17 cellular contexts compared by ENCODE assay signal in the genomic region with DNA sequence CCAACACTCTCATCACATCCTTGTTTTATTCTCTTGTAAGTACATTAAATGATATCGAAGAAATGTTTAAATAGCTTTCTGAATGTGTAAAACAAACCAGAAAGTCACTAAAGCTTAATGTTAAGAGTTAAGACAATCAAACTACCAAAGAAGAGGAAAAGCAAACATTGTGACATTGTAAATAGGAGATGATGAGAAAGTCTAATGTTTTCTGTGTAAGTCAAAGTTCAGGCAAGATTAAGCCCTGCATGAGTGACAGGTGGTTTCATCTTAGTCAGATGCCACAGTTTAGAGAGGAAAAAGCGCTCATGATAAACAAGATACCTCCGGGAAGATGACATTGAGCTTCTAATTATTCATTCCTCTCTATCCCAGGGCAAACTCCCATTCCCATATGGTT. TPM values are rescaled to one million over a fixed set of nuclear protein-coding genes. Genes with fewer than 3 reads are reported as not detected.
A peak's percentile ranks its signal among the peaks of the same experiment; 100 is the strongest.
DNase-seq lines count a peak whose midpoint lies in the region; ATAC-seq, FAIRE-seq and TF ChIP-seq lines count a peak whose summit lies in the region.
"Had no signal": no experiment of that assay in that cellular context is flagged by ENCODE, and none has a peak within 500 bp of the region (broad histone marks: within the 10 kb centered on the region; RNA-seq: fewer than 3 reads in every experiment).

No MANE protein-coding gene starts in this region.

- no peak overlapping the region for H2AFZ ChIP-seq in HepG2 (ENCODE audit: low read length)
- H2AFZ ChIP-seq in osteoblast (ENCODE audit: low read length): no peak overlapping the region
- H2AFZ ChIP-seq: GM23338 had no signal

- H3K4me1 ChIP-seq in HepG2 (ENCODE audit: insufficient read depth, low read length): peaks cover 19% of the 10 kb centered on the region
- H3K4me1 ChIP-seq in osteoblast (ENCODE audit: insufficient read depth, low read length): no peaks in the 10 kb centered on the region

- CTCF ChIA-PET in HepG2 (lab: Yijun Ruan, JAX; ENCODE audit: low intra/inter-chr PET ratio, low total read pairs): no interaction called here

- H3K4me2 ChIP-seq in HepG2 (ENCODE audit: low read depth, low read length): peak overlapping the region; percentile 6
- no peak overlapping the region for H3K4me2 ChIP-seq in osteoblast (ENCODE audit: insufficient read depth, low read length)
- H3K4me2 ChIP-seq: GM23338 had no signal

- TF ChIP-seq CTCF in VCaP (conservative IDR thresholded peaks at IDR 0.05) (no peak), HepG2 (CRISPR knock-in tag; IDR thresholded peaks at IDR 0.05) (no peak), osteoblast (IDR thresholded peaks at IDR 0.05; ENCODE audit: extremely low read depth, low read depth, low read length) (no peak)

- H4K20me1 ChIP-seq in HepG2 (ENCODE audit: insufficient read depth, low read length): no peaks in the 10 kb centered on the region
- H4K20me1 ChIP-seq in osteoblast (ENCODE audit: insufficient read depth, low read length): no peaks in the 10 kb centered on the region

- H3K4me3 ChIP-seq in HepG2 (replicated peaks in 1 of 3; ENCODE audit: insufficient read depth in 1 of 3, low read depth in 2 of 3, low read length in 3 of 3) (no peak overlapping the region), osteoblast (ENCODE audit: insufficient read depth, low read length) (no peak overlapping the region)
- H3K4me3 ChIP-seq: GM23338 had no signal

- no peaks in the 10 kb centered on the region for H3K36me3 ChIP-seq in HepG2 (replicated peaks in 1 of 2; ENCODE audit: control insufficient read depth in 1 of 2, insufficient read depth in 2 of 2, low read length in 2 of 2)
- H3K36me3 ChIP-seq in osteoblast (ENCODE audit: insufficient read depth, low read length): no peaks in the 10 kb centered on the region

- no TSS peak for BruUV-seq in HepG2 (replicated peaks; lab: Mats Ljungman, UMichigan)

- H3K27me3 ChIP-seq in HepG2 (ENCODE audit: control insufficient read depth in 1 of 2, insufficient read depth in 2 of 2, low read length in 2 of 2) (peaks cover 2 to 37% of the 10 kb centered on the region in 2 experiments; a peak in 4 of 5 replicates), osteoblast (ENCODE audit: insufficient read depth, low read length) (peaks cover 2% of the 10 kb centered on the region)

- H3K27ac ChIP-seq in VCaP: peak overlapping the region; percentile 56
- H3K27ac ChIP-seq in HepG2 (ENCODE audit: extremely low read length, insufficient read depth, low read length): no peak overlapping the region
- H3K27ac ChIP-seq in osteoblast (ENCODE audit: low read depth, low read length): no peak overlapping the region

- TF ChIP-seq POLR2A in HepG2 (IDR thresholded peaks at IDR 0.05; ENCODE audit: insufficient read depth in 1 of 2, low read depth in 2 of 2, low read length in 2 of 2): no peak

- 14% methylated on average over 3 of the region's 3 CpGs for WGBS in HepG2 (ENCODE audit: low lambda C conversion rate)

- in situ Hi-C loops in HepG2 (cut with HindIII; ENCODE audit: extremely low pct_ligation_motif_present, low pct_unique_long_range_greater_than_20kb): loop anchor here (10.0 kb wide), 1 partner anchor 561 kb away; no protein-coding TSS in a partner anchor

- H3K79me2 ChIP-seq in HepG2 (ENCODE audit: insufficient read depth, low read length): no peaks in the 10 kb centered on the region
- H3K79me2 ChIP-seq in osteoblast (ENCODE audit: insufficient read depth, low read length): no peaks in the 10 kb centered on the region

- POLR2A ChIA-PET in HepG2 (lab: Yijun Ruan, JAX): no interaction called here

- no peak overlapping the region for H3K9ac ChIP-seq in HepG2 (ENCODE audit: insufficient read depth, low read depth, low read length)

- TF ChIP-seq EP300 in HepG2 (IDR thresholded peaks at IDR 0.05; ENCODE audit: low read depth in 2 of 2, low read length in 2 of 2) (peak in 1 of 2 experiments; percentile 43; a peak in 1 of 4 replicates), HepG2 (CRISPR knock-in tag; IDR thresholded peaks at IDR 0.05; ENCODE audit: borderline replicate concordance) (no peak)

- no peak for TF ChIP-seq RAD21 in HepG2 (CRISPR knock-in tag; IDR thresholded peaks at IDR 0.05)

- intact Hi-C loops in HepG2 (cut with micrococcal nuclease; ENCODE audit: unreplicated experiment) (loop anchor here (5.0 kb wide), 1 partner anchor 554 kb away; no protein-coding TSS in a partner anchor), left ventricle myocardium superior (cut with micrococcal nuclease) (loop anchor here (5.0 kb wide), 1 partner anchor 269 kb away; no protein-coding TSS in a partner anchor), head of caudate nucleus (cut with DNase I) (loop anchor here (5.0 to 10.0 kb wide), 2 partner anchors 269 to 301 kb away; no protein-coding TSS in a partner anchor)

- no peaks in the 10 kb centered on the region; the same call in 1 of the 2 replicates for H3K9me3 ChIP-seq in HepG2 (ENCODE audit: low read length)
- no peaks in the 10 kb centered on the region for H3K9me3 ChIP-seq in osteoblast (ENCODE audit: low read depth, low read length)

- ATAC-seq in HepG2 (no peak), left ventricle myocardium superior (no peak)
- ATAC-seq: GM23338, HCT116 had no signal

- FAIRE-seq in HepG2 (lab: Jason Lieb, UNC): peak; percentile 44
- FAIRE-seq: A204.1, GM12891 had no signal

- DNase-seq in HepG2 (ENCODE audit: low spot score): peak; percentile 39
- peak; percentile 27 for DNase-seq in osteoblast (ENCODE audit: insufficient read length, low spot score, missing footprints)
- DNase-seq in left ventricle myocardium superior: no peak
- DNase-seq in head of caudate nucleus: no peak
- no peak for DNase-seq in NK-92 (lab: John Stamatoyannopoulos, UW; ENCODE audit: unreplicated experiment)
- DNase-seq: C1 segment of cervical spinal cord; Calu3; CD4-positive, alpha-beta memory T cell; COR-L47; DMS79 treated with DMSO at 0.1 percent for 48 hours; GF-D8; H9 had no signal

TF ChIP-seq in HepG2, 621 proteins besides CTCF, POLR2A, EP300 and RAD21 (continues in another document):
- TF ChIP-seq PPARG (CRISPR knock-in tag; conservative IDR thresholded peaks at IDR 0.05) (peak; percentile 85), ZNF446 (CRISPR knock-in tag; IDR thresholded peaks at IDR 0.05) (no peak), ZNF644 (CRISPR knock-in tag; IDR thresholded peaks at IDR 0.05; ENCODE audit: low read depth) (no peak)
- TF ChIP-seq, protein P1, sequence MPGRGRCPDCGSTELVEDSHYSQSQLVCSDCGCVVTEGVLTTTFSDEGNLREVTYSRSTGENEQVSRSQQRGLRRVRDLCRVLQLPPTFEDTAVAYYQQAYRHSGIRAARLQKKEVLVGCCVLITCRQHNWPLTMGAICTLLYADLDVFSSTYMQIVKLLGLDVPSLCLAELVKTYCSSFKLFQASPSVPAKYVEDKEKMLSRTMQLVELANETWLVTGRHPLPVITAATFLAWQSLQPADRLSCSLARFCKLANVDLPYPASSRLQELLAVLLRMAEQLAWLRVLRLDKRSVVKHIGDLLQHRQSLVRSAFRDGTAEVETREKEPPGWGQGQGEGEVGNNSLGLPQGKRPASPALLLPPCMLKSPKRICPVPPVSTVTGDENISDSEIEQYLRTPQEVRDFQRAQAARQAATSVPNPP (CRISPR knock-in tag; IDR thresholded peaks at IDR 0.05): no peak
- TF ChIP-seq, protein P2, sequence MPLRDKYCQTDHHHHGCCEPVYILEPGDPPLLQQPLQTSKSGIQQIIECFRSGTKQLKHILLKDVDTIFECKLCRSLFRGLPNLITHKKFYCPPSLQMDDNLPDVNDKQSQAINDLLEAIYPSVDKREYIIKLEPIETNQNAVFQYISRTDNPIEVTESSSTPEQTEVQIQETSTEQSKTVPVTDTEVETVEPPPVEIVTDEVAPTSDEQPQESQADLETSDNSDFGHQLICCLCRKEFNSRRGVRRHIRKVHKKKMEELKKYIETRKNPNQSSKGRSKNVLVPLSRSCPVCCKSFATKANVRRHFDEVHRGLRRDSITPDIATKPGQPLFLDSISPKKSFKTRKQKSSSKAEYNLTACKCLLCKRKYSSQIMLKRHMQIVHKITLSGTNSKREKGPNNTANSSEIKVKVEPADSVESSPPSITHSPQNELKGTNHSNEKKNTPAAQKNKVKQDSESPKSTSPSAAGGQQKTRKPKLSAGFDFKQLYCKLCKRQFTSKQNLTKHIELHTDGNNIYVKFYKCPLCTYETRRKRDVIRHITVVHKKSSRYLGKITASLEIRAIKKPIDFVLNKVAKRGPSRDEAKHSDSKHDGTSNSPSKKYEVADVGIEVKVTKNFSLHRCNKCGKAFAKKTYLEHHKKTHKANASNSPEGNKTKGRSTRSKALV (CRISPR knock-in tag; IDR thresholded peaks at IDR 0.05): 0 out of 2 replicates have a peak, but pooled peaks have one; percentile 34

RNA-seq across cellular contexts. Expression of a gene that starts 50.9 kb away (rescaled TPM):
- total RNA-seq in HepG2 (2016; rRNA removed; fragmentation: Illumina TruSeq; extraction: Trizol): 6.5 and 18.0 TPM in 2 replicates
- 9.3 and 10.3 TPM in 2 replicates for total RNA-seq in HepG2 (2016; cell fraction: cytosol; rRNA removed; fragmentation: Illumina TruSeq; extraction: Trizol; ENCODE audit: low read depth)
- total RNA-seq in HepG2 (2016; cell fraction: insoluble cytoplasmic fraction; rRNA removed; fragmentation: Illumina TruSeq; extraction: Trizol): 6.3 and 18.2 TPM in 2 replicates
- total RNA-seq in HepG2 (2016; cell fraction: membrane; rRNA removed; fragmentation: Illumina TruSeq; extraction: Trizol): 12.3 and 14.3 TPM in 2 replicates
- 28.0 and 31.5 TPM in 2 replicates for total RNA-seq in HepG2 (2016; cell fraction: nucleus; rRNA removed; fragmentation: Illumina TruSeq; extraction: Trizol)
- polyA plus RNA-seq in HepG2 (2011; rRNA removed): 78.6 and 94.3 TPM in 2 replicates
- polyA plus RNA-seq in HepG2 (2011; cell fraction: cytosol; rRNA removed): 35.8 and 36.7 TPM in 2 replicates
- polyA plus RNA-seq in HepG2 (2011; cell fraction: nucleus; rRNA removed): 312 and 345 TPM in 2 replicates
- polyA plus RNA-seq in HepG2 (2012): 25.4 and 34.0 TPM in 2 replicates
- polyA plus RNA-seq in HepG2 (2016; cell fraction: cytosol; fragmentation: Illumina TruSeq; extraction: Trizol; ENCODE audit: low read depth): 6.9 and 8.7 TPM in 2 replicates
- polyA plus RNA-seq in HepG2 (2016; cell fraction: insoluble cytoplasmic fraction; fragmentation: Illumina TruSeq; extraction: Trizol; ENCODE audit: low read depth): 6.1 and 7.0 TPM in 2 replicates
- 9.0 and 11.2 TPM in 2 replicates for polyA plus RNA-seq in HepG2 (2016; cell fraction: membrane; fragmentation: Illumina TruSeq; extraction: Trizol; ENCODE audit: low read depth)
- 47.5 and 57.4 TPM in 2 replicates for polyA plus RNA-seq in HepG2 (2016; cell fraction: nucleus; fragmentation: Illumina TruSeq; extraction: Trizol; ENCODE audit: insufficient read depth, low read depth)
- polyA minus RNA-seq in HepG2 (2011; rRNA and poly(A)+ RNA removed; ENCODE audit: low replicate concordance): 97.9 and 139 TPM in 2 replicates
- 10.3 and 11.5 TPM in 2 replicates for polyA minus RNA-seq in HepG2 (2011; cell fraction: cytosol; rRNA and poly(A)+ RNA removed)
- polyA minus RNA-seq in HepG2 (2011; cell fraction: nucleus; rRNA and poly(A)+ RNA removed): 134 and 154 TPM in 2 replicates
- total RNA-seq in osteoblast: 35.1 and 36.5 TPM in 2 replicates
- total RNA-seq in left ventricle myocardium superior: 40.7 TPM

Comparison
In these comparisons a context has a peak if more than half of its experiments do, and no peak if none do; other contexts are left out.
1. DNase-seq: peak in HepG2 (single experiment) and osteoblast (single experiment); none in left ventricle myocardium superior (single experiment), head of caudate nucleus (0 of 42) and NK-92 (single experiment).